10 cellular contexts compared by ENCODE assay signal in genomic region chr3:171183042-171183441, GRCh38.
DNase-seq lines count a peak whose midpoint lies in the region; FAIRE-seq and TF ChIP-seq lines count a peak whose summit lies in the region.
"Had no signal": no experiment of that assay in that cellular context is flagged by ENCODE, and none has a peak within 500 bp of the region (broad histone marks: within the 10 kb centered on the region; RNA-seq: fewer than 3 reads in every experiment).

No MANE protein-coding gene starts in this region.

- intact Hi-C loops in dorsolateral prefrontal cortex (cut with DNase I) = loop anchor here (2.0 to 10.0 kb wide), 3 partner anchors 128 to 222 kb away; no protein-coding TSS in a partner anchor

- no peak overlapping the region for H3K4me3 ChIP-seq in dorsolateral prefrontal cortex

- no peaks in the 10 kb centered on the region for H3K27me3 ChIP-seq in dorsolateral prefrontal cortex

- peak; percentile 28 for TF ChIP-seq CTCF in D721Med (IDR thresholded peaks at IDR 0.05; ENCODE audit: insufficient read depth, missing control alignments)
- peak in 55 of 56 donors; percentile 22 to 82 (median 60) for TF ChIP-seq CTCF in dorsolateral prefrontal cortex (IDR thresholded peaks at IDR 0.05 in 54 of 56, conservative IDR thresholded peaks at IDR 0.05 in 2 of 56; ENCODE audit: low read depth in 1 of 56, partially characterized antibody in 56 of 56)

- H3K27ac ChIP-seq in dorsolateral prefrontal cortex = peak overlapping the region in 46 of 59 donors; percentile 6 to 86 (median 49)

- DNase-seq in D721Med (ENCODE audit: insufficient read length, low spot score) = no peak
- peak; percentile 77 for DNase-seq in NCI-H82 (lab: John Stamatoyannopoulos, UW)
- DNase-seq in dorsolateral prefrontal cortex = peak in 2 of 10 donors; percentile 32 to 63
- DNase-seq in nucleus accumbens (lab: John Stamatoyannopoulos, UW) = peak in 36 of 56 donors; percentile 5 to 68 (median 34)
- no peak for DNase-seq in SHP77 treated with DMSO at 0.1 percent for 48 hours (lab: John Stamatoyannopoulos, UW)
- no peak for DNase-seq in NCI-H1436 (lab: John Stamatoyannopoulos, UW)
- DNase-seq in NCI-H2227 treated with DMSO at 0.1 percent for 48 hours (lab: John Stamatoyannopoulos, UW) = no peak
- no peak for DNase-seq in cerebellar cortex (ENCODE audit: low spot score)
- DNase-seq: activated effector memory CD4-positive, alpha-beta T cell treated with anti-CD3 and anti-CD28 coated beads, Interleukin-2, amount 50 U/mL, for 16 hours; H7 had no signal

- FAIRE-seq in D721Med (lab: Jason Lieb, UNC) = no peak

Comparison
In these comparisons a context has a peak if more than half of its experiments do, and no peak if none do; other contexts are left out.
1. DNase-seq: peak in NCI-H82 (single experiment) and nucleus accumbens (36 of 56); none in D721Med (single experiment), SHP77 treated with DMSO at 0.1 percent for 48 hours (single experiment), NCI-H1436 (single experiment), NCI-H2227 treated with DMSO at 0.1 percent for 48 hours (single experiment) and cerebellar cortex (single experiment).